27 cellular contexts compared by ENCODE assay signal in genomic region chr15:72235298-72235697, GRCh38. TPM values are rescaled to one million over a fixed set of nuclear protein-coding genes. Genes with fewer than 3 reads are reported as not detected.
"Had no signal": no experiment of that assay in that cellular context is flagged by ENCODE, and none has a peak within 500 bp of the region (broad histone marks: within the 10 kb centered on the region; RNA-seq: fewer than 3 reads in every experiment).

No MANE protein-coding gene starts in this region.

- H3K4me3 Mint-ChIP-seq: activated CD8-positive, alpha-beta T cell treated with anti-CD3 and anti-CD28 coated beads, Interleukin-2, amount 10 ng/mL, durations not matched to agents 7 days and 5 days; activated naive CD8-positive, alpha-beta T cell treated with anti-CD3 and anti-CD28 coated beads for 36 hours had no signal

- H3K27me3 ChIP-seq: colonic mucosa, dorsolateral prefrontal cortex, esophagus muscularis mucosa, gastroesophageal sphincter, heart right ventricle, transverse colon had no signal

- H3K36me3 ChIP-seq: colonic mucosa had no signal

- H3K27ac ChIP-seq: colonic mucosa, dorsolateral prefrontal cortex, esophagus muscularis mucosa, gastroesophageal sphincter, heart right ventricle, transverse colon, VCaP had no signal

- H3K9me3 Mint-ChIP-seq: neural crest cell; stimulated activated effector memory CD8-positive, alpha-beta T cell treated with anti-CD3 and anti-CD28 coated beads, Interleukin-12 subunit alpha, Interleukin-12 subunit beta, amount 100 ng/mL, for 72 hours had no signal

- H3K9me3 ChIP-seq: colonic mucosa, esophagus muscularis mucosa, gastroesophageal sphincter, heart right ventricle, mucosa of descending colon, transverse colon had no signal

- FAIRE-seq: bronchial epithelial cell, small intestine, urothelium cell line had no signal

- H3K4me3 ChIP-seq: colonic mucosa, dorsolateral prefrontal cortex, esophagus muscularis mucosa, gastroesophageal sphincter, heart right ventricle, mucosa of descending colon, transverse colon had no signal

- ATAC-seq: activated CD8-positive, alpha-beta T cell treated with anti-CD3 and anti-CD28 coated beads, Interleukin-2, amount 10 ng/mL, durations not matched to agents 7 days and 5 days; gastroesophageal sphincter; heart right ventricle; left cardiac atrium; mucosa of descending colon; sciatic nerve; stimulated activated effector memory CD8-positive, alpha-beta T cell treated with anti-CD3 and anti-CD28 coated beads, Interleukin-12 subunit alpha, Interleukin-12 subunit beta, amount 100 ng/mL, for 72 hours had no signal

- H3K27ac Mint-ChIP-seq: activated CD8-positive, alpha-beta T cell treated with anti-CD3 and anti-CD28 coated beads, Interleukin-2, amount 10 ng/mL, durations not matched to agents 7 days and 5 days; activated naive CD8-positive, alpha-beta T cell treated with anti-CD3 and anti-CD28 coated beads for 36 hours had no signal

- DNase-seq: activated CD4-positive, alpha-beta T cell treated with anti-CD3 and anti-CD28 coated beads, Interleukin-2, amount 50 U/mL, for 1 hour; activated CD4-positive, CD25-positive, alpha-beta regulatory T cell treated with anti-CD3 and anti-CD28 coated beads, Interleukin-2, amount 50 U/mL, for 72 hours; activated CD8-positive, alpha-beta T cell treated with anti-CD3 and anti-CD28 coated beads, Interleukin-2, amount 10 ng/mL, durations not matched to agents 7 days and 5 days; activated naive CD4-positive, alpha-beta T cell treated with Interleukin-2 at 50 U/mL for 16 hours; activated naive CD8-positive, alpha-beta T cell treated with anti-CD3 and anti-CD28 coated beads for 36 hours; activated T-cell treated with anti-CD3 and anti-CD28 coated beads, Interleukin-2, amount 50 U/mL, for 1 hour; colonic mucosa; dorsolateral prefrontal cortex; heart right ventricle; islet precursor cell; left cardiac atrium; mucosa of descending colon; occipital lobe; posterior cingulate gyrus; small intestine; stimulated activated CD4-positive, alpha-beta T cell treated with anti-CD3 and anti-CD28 coated beads, Interleukin-2, amount 100 ng/mL, for 24 hours; transverse colon had no signal

RNA-seq across cellular contexts. Expression of gene GRAMD2A, which starts 37.7 kb away (rescaled TPM):
- total RNA-seq: activated naive CD8-positive, alpha-beta T cell treated with anti-CD3 and anti-CD28 coated beads for 36 hours; left cardiac atrium; liver; T-helper 2 cell treated with Interferon-gamma antibody and Interleukin-4, amounts not matched to agents 100 ng/mL and 5 ng/mL, for 36 hours had no signal
- polyA plus RNA-seq: liver had no signal
